Comparison of ENCODE assay signal across 8 cellular contexts in genomic region chr22:39532215-39533071, GRCh38. TPM values are rescaled to one million over a fixed set of nuclear protein-coding genes. Genes with fewer than 3 reads are reported as not detected.
DNase-seq lines count a peak whose midpoint lies in the region; ATAC-seq and TF ChIP-seq lines count a peak whose summit lies in the region.

Gene RPS19BP1, minus strand, starts transcription at chr22:39532748. Its CDS starts 10 bp downstream, at chr22:39532738.

- POLR2A ChIA-PET in naive thymus-derived CD4-positive, alpha-beta T cell (lab: Charles Lee): interaction anchor here (1.0 to 7.1 kb wide), 14 partner anchors 11 to 512 kb away, joined by 3 to 105 read pairs (median 5); partner anchors contain the start of genes ATF4, MIEF1, RPL3 and TAB1

- H3K27me3 ChIP-seq in RWPE2 (ENCODE audit: insufficient read depth, poor library complexity, severe bottlenecking) (no peaks in the 10 kb centered on the region), fibroblast of lung (ENCODE audit: control insufficient read depth, insufficient read depth, low read length) (no peaks in the 10 kb centered on the region)
- no peaks in the 10 kb centered on the region for H3K27me3 ChIP-seq in naive thymus-derived CD4-positive, alpha-beta T cell (ENCODE audit: control insufficient read depth in 2 of 2, insufficient read depth in 2 of 2, low read length in 2 of 2)

- ATAC-seq in RWPE2 (ENCODE audit: low read depth): peak; percentile 78
- ATAC-seq in naive thymus-derived CD4-positive, alpha-beta T cell: peak; percentile 89
- peak; percentile 85 to 89 for ATAC-seq in stimulated activated naive B cell treated with anti-CD40 and anti-IgM and Interleukin-4, amounts not matched to agents 10 μg/mL and 1 μg/mL and 100 μg/mL, for 72 hours (replicated peaks)

- intact Hi-C loops in activated T-helper 2 cell treated with anti-CD3 and anti-CD28 coated beads, Interferon-gamma antibody, Interleukin-2, Interleukin-4, amounts not matched to agents 10 μg/mL and 5 μg/mL and 100 μg/mL, durations not matched to agents 14 hours and 24 hours and 36 hours (cut with micrococcal nuclease): loop anchor here (1.0 to 5.0 kb wide), 8 partner anchors 12 to 1420 kb away; partner anchors contain the start of genes ADSL, ATF4, MIEF1 and RBX1
- intact Hi-C loops in naive thymus-derived CD4-positive, alpha-beta T cell (cut with micrococcal nuclease): loop anchor here (1.0 to 5.0 kb wide), 15 partner anchors 12 to 1475 kb away; partner anchors contain the start of genes ADSL (in 2 of the 2), ATF4 (in 2 of the 2), GRAP2 (in 2 of the 2) and MIEF1 (in 2 of the 2)

- H3K36me3 Mint-ChIP-seq in activated T-helper 2 cell treated with anti-CD3 and anti-CD28 coated beads, Interferon-gamma antibody, Interleukin-2, Interleukin-4, amounts not matched to agents 10 μg/mL and 5 μg/mL and 100 μg/mL, durations not matched to agents 14 hours and 24 hours and 36 hours (ENCODE audit: low read depth): peaks cover 52% of the 10 kb centered on the region
- peaks cover 0 to 26% (median 7%) of the 10 kb centered on the region in 5 donors for H3K36me3 Mint-ChIP-seq in naive thymus-derived CD4-positive, alpha-beta T cell
- H3K36me3 Mint-ChIP-seq in stimulated activated naive B cell treated with anti-CD40 and anti-IgM and Interleukin-4, amounts not matched to agents 10 μg/mL and 1 μg/mL and 100 μg/mL, for 72 hours: peaks cover 26 to 47% of the 10 kb centered on the region in 2 donors

- H3K9me3 ChIP-seq in RWPE2 (ENCODE audit: severe bottlenecking) (no peaks in the 10 kb centered on the region), fibroblast of lung (ENCODE audit: control insufficient read depth, insufficient read depth, low read depth, low read length) (no peaks in the 10 kb centered on the region)
- no peaks in the 10 kb centered on the region for H3K9me3 ChIP-seq in naive thymus-derived CD4-positive, alpha-beta T cell (ENCODE audit: control insufficient read depth in 2 of 3, low read length in 3 of 3)

- DNase-seq in Daoy (ENCODE audit: low read depth): peak; percentile 99
- DNase-seq in GOT3 (lab: John Stamatoyannopoulos, UW): peak; percentile 94
- DNase-seq in LoVo (ENCODE audit: low spot score): peak; percentile 100
- DNase-seq in RWPE2 (ENCODE audit: low spot score): peak; percentile 99
- peak; percentile 99 for DNase-seq in activated T-helper 2 cell treated with anti-CD3 and anti-CD28 coated beads, Interferon-gamma antibody, Interleukin-2, Interleukin-4, amounts not matched to agents 10 μg/mL and 5 μg/mL and 100 μg/mL, durations not matched to agents 14 hours and 24 hours and 36 hours (ENCODE audit: low spot score)
- DNase-seq in fibroblast of lung (ENCODE audit: low read depth in 2 of 2): peak; percentile 99 to 100
- peak; percentile 92 to 100 (median 99) for DNase-seq in naive thymus-derived CD4-positive, alpha-beta T cell
- peak; percentile 99 for DNase-seq in stimulated activated naive B cell treated with anti-CD40 and anti-IgM and Interleukin-4, amounts not matched to agents 10 μg/mL and 1 μg/mL and 100 μg/mL, for 72 hours

- H3K4me3 Mint-ChIP-seq in activated T-helper 2 cell treated with anti-CD3 and anti-CD28 coated beads, Interferon-gamma antibody, Interleukin-2, Interleukin-4, amounts not matched to agents 10 μg/mL and 5 μg/mL and 100 μg/mL, durations not matched to agents 14 hours and 24 hours and 36 hours (ENCODE audit: low read depth): peak within 1 kb of the TSS; percentile 96
- H3K4me3 Mint-ChIP-seq in naive thymus-derived CD4-positive, alpha-beta T cell: peak within 1 kb of the TSS; percentile 92 to 98 (median 95)
- peak within 1 kb of the TSS; percentile 92 to 93 for H3K4me3 Mint-ChIP-seq in stimulated activated naive B cell treated with anti-CD40 and anti-IgM and Interleukin-4, amounts not matched to agents 10 μg/mL and 1 μg/mL and 100 μg/mL, for 72 hours

- peak within 1 kb of the TSS; percentile 75 for H3K4me2 ChIP-seq in fibroblast of lung (ENCODE audit: extremely low read depth, insufficient read depth, low read length)

- no peaks in the 10 kb centered on the region for H4K20me1 ChIP-seq in fibroblast of lung (ENCODE audit: control insufficient read depth, extremely low read depth, insufficient read depth, low read length)

- H3K4me3 ChIP-seq in RWPE2 (ENCODE audit: severe bottlenecking) (peak within 1 kb of the TSS; percentile 75), fibroblast of lung (replicated peaks in 1 of 4; ENCODE audit: control extremely low read depth in 1 of 4, insufficient read depth in 1 of 4, low read depth in 3 of 4, low read length in 4 of 4) (peak within 1 kb of the TSS; percentile 46 to 99 (median 78))
- peak within 1 kb of the TSS; percentile 92 for H3K4me3 ChIP-seq in naive thymus-derived CD4-positive, alpha-beta T cell (ENCODE audit: low read length)

- H3K4me1 ChIP-seq in RWPE2 (ENCODE audit: insufficient read depth, poor library complexity, severe bottlenecking) (peaks cover 7% of the 10 kb centered on the region), fibroblast of lung (ENCODE audit: control insufficient read depth, extremely low read depth, insufficient read depth, low read length) (peaks cover 17% of the 10 kb centered on the region)
- H3K4me1 ChIP-seq in naive thymus-derived CD4-positive, alpha-beta T cell (ENCODE audit: control insufficient read depth in 2 of 2, insufficient read depth in 2 of 2, low read length in 2 of 2): peaks cover 39 to 53% of the 10 kb centered on the region in 2 donors

- H3K79me2 ChIP-seq in fibroblast of lung (ENCODE audit: control insufficient read depth, insufficient read depth, low read length): peaks cover 34% of the 10 kb centered on the region

- H3K27ac ChIP-seq in RWPE2 (ENCODE audit: poor library complexity, severe bottlenecking) (peak within 1 kb of the TSS; percentile 62), fibroblast of lung (ENCODE audit: insufficient read depth, low read length) (peak within 1 kb of the TSS; percentile 79)
- H3K27ac ChIP-seq in naive thymus-derived CD4-positive, alpha-beta T cell (ENCODE audit: low read depth, low read length): peak within 1 kb of the TSS; percentile 95

- CTCF ChIA-PET in naive thymus-derived CD4-positive, alpha-beta T cell (lab: Charles Lee): interaction anchor here (0.9 to 6.4 kb wide), 6 partner anchors 10 to 815 kb away, joined by 3 to 120 read pairs (median 6); partner anchors contain the start of gene TAB1

- peak within 1 kb of the TSS; percentile 69 for H3K9ac ChIP-seq in fibroblast of lung (ENCODE audit: insufficient read depth, low read length)

- peaks cover 44% of the 10 kb centered on the region for H3K4me1 Mint-ChIP-seq in activated T-helper 2 cell treated with anti-CD3 and anti-CD28 coated beads, Interferon-gamma antibody, Interleukin-2, Interleukin-4, amounts not matched to agents 10 μg/mL and 5 μg/mL and 100 μg/mL, durations not matched to agents 14 hours and 24 hours and 36 hours (ENCODE audit: low read depth)
- H3K4me1 Mint-ChIP-seq in naive thymus-derived CD4-positive, alpha-beta T cell: peaks cover 41 to 60% (median 52%) of the 10 kb centered on the region in 7 donors
- H3K4me1 Mint-ChIP-seq in stimulated activated naive B cell treated with anti-CD40 and anti-IgM and Interleukin-4, amounts not matched to agents 10 μg/mL and 1 μg/mL and 100 μg/mL, for 72 hours: peaks cover 45 to 57% of the 10 kb centered on the region in 2 donors

- H2AFZ ChIP-seq in fibroblast of lung (ENCODE audit: low read length): peak within 1 kb of the TSS; percentile 73

- peak within 1 kb of the TSS; percentile 90 for H3K27ac Mint-ChIP-seq in activated T-helper 2 cell treated with anti-CD3 and anti-CD28 coated beads, Interferon-gamma antibody, Interleukin-2, Interleukin-4, amounts not matched to agents 10 μg/mL and 5 μg/mL and 100 μg/mL, durations not matched to agents 14 hours and 24 hours and 36 hours
- H3K27ac Mint-ChIP-seq in naive thymus-derived CD4-positive, alpha-beta T cell: peak within 1 kb of the TSS; percentile 85 to 98 (median 95)
- peak within 1 kb of the TSS; percentile 98 for H3K27ac Mint-ChIP-seq in stimulated activated naive B cell treated with anti-CD40 and anti-IgM and Interleukin-4, amounts not matched to agents 10 μg/mL and 1 μg/mL and 100 μg/mL, for 72 hours

- H3K9me3 Mint-ChIP-seq in activated T-helper 2 cell treated with anti-CD3 and anti-CD28 coated beads, Interferon-gamma antibody, Interleukin-2, Interleukin-4, amounts not matched to agents 10 μg/mL and 5 μg/mL and 100 μg/mL, durations not matched to agents 14 hours and 24 hours and 36 hours: no peaks in the 10 kb centered on the region
- peaks cover 0 to 3% (median 0%) of the 10 kb centered on the region in 11 donors for H3K9me3 Mint-ChIP-seq in naive thymus-derived CD4-positive, alpha-beta T cell
- no peaks in the 10 kb centered on the region for H3K9me3 Mint-ChIP-seq in stimulated activated naive B cell treated with anti-CD40 and anti-IgM and Interleukin-4, amounts not matched to agents 10 μg/mL and 1 μg/mL and 100 μg/mL, for 72 hours

- peaks cover 39% of the 10 kb centered on the region for H3K36me3 ChIP-seq in RWPE2 (ENCODE audit: low read depth)
- H3K36me3 ChIP-seq in fibroblast of lung (ENCODE audit: control insufficient read depth, insufficient read depth, low read length): peaks cover 16% of the 10 kb centered on the region
- peaks cover 0 to 31% (median 12%) of the 10 kb centered on the region in 3 experiments for H3K36me3 ChIP-seq in naive thymus-derived CD4-positive, alpha-beta T cell (ENCODE audit: control insufficient read depth in 2 of 3, insufficient read depth in 3 of 3, low read length in 3 of 3)

- no peak for TF ChIP-seq CTCF in RWPE2 (IDR thresholded peaks at IDR 0.05; ENCODE audit: poor library complexity, severe bottlenecking)
- no peak for TF ChIP-seq CTCF in fibroblast of lung (conservative IDR thresholded peaks at IDR 0.05 in 1 of 2, IDR thresholded peaks at IDR 0.05 in 1 of 2; ENCODE audit: low read depth in 1 of 2, low read length in 2 of 2)

- H3K27me3 Mint-ChIP-seq in activated T-helper 2 cell treated with anti-CD3 and anti-CD28 coated beads, Interferon-gamma antibody, Interleukin-2, Interleukin-4, amounts not matched to agents 10 μg/mL and 5 μg/mL and 100 μg/mL, durations not matched to agents 14 hours and 24 hours and 36 hours (ENCODE audit: low read depth): no peaks in the 10 kb centered on the region
- peaks cover 0 to 4% (median 0%) of the 10 kb centered on the region in 5 donors for H3K27me3 Mint-ChIP-seq in naive thymus-derived CD4-positive, alpha-beta T cell
- no peaks in the 10 kb centered on the region for H3K27me3 Mint-ChIP-seq in stimulated activated naive B cell treated with anti-CD40 and anti-IgM and Interleukin-4, amounts not matched to agents 10 μg/mL and 1 μg/mL and 100 μg/mL, for 72 hours

RNA-seq across cellular contexts. Expression of gene RPS19BP1, which starts in this region (rescaled TPM):
- 208 and 302 TPM in 2 replicates for total RNA-seq in Daoy (2014; rRNA removed; shearing (Covaris generic))
- 76.9 and 78.4 TPM in 2 replicates for total RNA-seq in activated T-helper 2 cell treated with anti-CD3 and anti-CD28 coated beads, Interferon-gamma antibody, Interleukin-2, Interleukin-4, amounts not matched to agents 10 μg/mL and 5 μg/mL and 100 μg/mL, durations not matched to agents 14 hours and 24 hours and 36 hours
- 42.9 and 44.3 TPM in 2 replicates for total RNA-seq in fibroblast of lung
- polyA plus RNA-seq in fibroblast of lung: 41.6 and 49.3 TPM in 2 replicates
- polyA plus RNA-seq in fibroblast of lung (2012): 59.8 and 81.2 TPM in 2 replicates
- polyA minus RNA-seq in fibroblast of lung (ENCODE audit: low replicate concordance): 4.2 and 11.9 TPM in 2 replicates
- total RNA-seq in naive thymus-derived CD4-positive, alpha-beta T cell: 10 to 100 TPM; 35.2 to 67.4 (median 61.5) TPM
- 100 to 1,000 TPM in 1 of 2 donors, 10 to 100 TPM in 1; 98.6 to 162 TPM for polyA plus RNA-seq in naive thymus-derived CD4-positive, alpha-beta T cell

Comparison
In these comparisons a context has a peak if more than half of its experiments do, and no peak if none do; other contexts are left out.
1. Peak in every context shown above with its lines: DNase-seq, ATAC-seq, H3K4me3 ChIP-seq and H3K27ac ChIP-seq.